1 cellular context compared by ENCODE assay signal in genomic region chr20:63846128-63846771, GRCh38.
TF ChIP-seq lines count a peak whose summit lies in the region.

No MANE protein-coding gene starts in this region.

TF ChIP-seq in IMR-90, 13 proteins besides CTCF, POLR2A, EP300 and RAD21 (continued from another document):
- TF ChIP-seq RCOR1 (IDR thresholded peaks at IDR 0.05; ENCODE audit: insufficient replicate concordance, low read length): no peak
- TF ChIP-seq FOS (IDR thresholded peaks at IDR 0.05; ENCODE audit: low read depth, low read length): no peak
- no peak for TF ChIP-seq SMC3 (IDR thresholded peaks at IDR 0.05; ENCODE audit: low read depth, low read length)
- no peak for TF ChIP-seq USF2 (IDR thresholded peaks at IDR 0.05; ENCODE audit: low read depth, low read length)
- TF ChIP-seq NFE2L2 (IDR thresholded peaks at IDR 0.05; ENCODE audit: low read depth, low read length): no peak
- TF ChIP-seq CHD1 (IDR thresholded peaks at IDR 0.05; ENCODE audit: low read depth, low read length): no peak
